ENCODE assay signal across 1 cellular context in the genomic region with DNA sequence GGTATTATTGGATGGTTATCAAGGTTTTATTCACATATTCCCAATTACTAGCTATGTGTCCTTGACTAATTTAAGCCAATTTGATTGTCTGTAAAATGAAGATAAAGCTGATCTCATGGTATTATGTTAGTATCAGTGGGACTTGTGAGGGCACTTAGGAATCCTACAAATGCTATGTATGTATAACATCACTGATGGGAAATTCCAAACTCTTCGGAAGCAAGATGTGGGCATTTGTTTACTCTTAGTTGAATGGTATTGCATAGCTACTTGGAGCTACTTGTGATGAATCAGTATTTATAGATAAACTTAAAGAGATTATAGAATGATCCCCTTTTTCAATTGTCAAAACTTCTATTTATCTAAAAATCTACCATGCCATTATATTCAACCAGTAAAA.
TF ChIP-seq lines count a peak whose summit lies in the region.

No MANE protein-coding gene starts in this region.

TF ChIP-seq in GM23338, 12 proteins besides CTCF, POLR2A, EP300 and RAD21 (continued from another document):
- TF ChIP-seq, protein P1, sequence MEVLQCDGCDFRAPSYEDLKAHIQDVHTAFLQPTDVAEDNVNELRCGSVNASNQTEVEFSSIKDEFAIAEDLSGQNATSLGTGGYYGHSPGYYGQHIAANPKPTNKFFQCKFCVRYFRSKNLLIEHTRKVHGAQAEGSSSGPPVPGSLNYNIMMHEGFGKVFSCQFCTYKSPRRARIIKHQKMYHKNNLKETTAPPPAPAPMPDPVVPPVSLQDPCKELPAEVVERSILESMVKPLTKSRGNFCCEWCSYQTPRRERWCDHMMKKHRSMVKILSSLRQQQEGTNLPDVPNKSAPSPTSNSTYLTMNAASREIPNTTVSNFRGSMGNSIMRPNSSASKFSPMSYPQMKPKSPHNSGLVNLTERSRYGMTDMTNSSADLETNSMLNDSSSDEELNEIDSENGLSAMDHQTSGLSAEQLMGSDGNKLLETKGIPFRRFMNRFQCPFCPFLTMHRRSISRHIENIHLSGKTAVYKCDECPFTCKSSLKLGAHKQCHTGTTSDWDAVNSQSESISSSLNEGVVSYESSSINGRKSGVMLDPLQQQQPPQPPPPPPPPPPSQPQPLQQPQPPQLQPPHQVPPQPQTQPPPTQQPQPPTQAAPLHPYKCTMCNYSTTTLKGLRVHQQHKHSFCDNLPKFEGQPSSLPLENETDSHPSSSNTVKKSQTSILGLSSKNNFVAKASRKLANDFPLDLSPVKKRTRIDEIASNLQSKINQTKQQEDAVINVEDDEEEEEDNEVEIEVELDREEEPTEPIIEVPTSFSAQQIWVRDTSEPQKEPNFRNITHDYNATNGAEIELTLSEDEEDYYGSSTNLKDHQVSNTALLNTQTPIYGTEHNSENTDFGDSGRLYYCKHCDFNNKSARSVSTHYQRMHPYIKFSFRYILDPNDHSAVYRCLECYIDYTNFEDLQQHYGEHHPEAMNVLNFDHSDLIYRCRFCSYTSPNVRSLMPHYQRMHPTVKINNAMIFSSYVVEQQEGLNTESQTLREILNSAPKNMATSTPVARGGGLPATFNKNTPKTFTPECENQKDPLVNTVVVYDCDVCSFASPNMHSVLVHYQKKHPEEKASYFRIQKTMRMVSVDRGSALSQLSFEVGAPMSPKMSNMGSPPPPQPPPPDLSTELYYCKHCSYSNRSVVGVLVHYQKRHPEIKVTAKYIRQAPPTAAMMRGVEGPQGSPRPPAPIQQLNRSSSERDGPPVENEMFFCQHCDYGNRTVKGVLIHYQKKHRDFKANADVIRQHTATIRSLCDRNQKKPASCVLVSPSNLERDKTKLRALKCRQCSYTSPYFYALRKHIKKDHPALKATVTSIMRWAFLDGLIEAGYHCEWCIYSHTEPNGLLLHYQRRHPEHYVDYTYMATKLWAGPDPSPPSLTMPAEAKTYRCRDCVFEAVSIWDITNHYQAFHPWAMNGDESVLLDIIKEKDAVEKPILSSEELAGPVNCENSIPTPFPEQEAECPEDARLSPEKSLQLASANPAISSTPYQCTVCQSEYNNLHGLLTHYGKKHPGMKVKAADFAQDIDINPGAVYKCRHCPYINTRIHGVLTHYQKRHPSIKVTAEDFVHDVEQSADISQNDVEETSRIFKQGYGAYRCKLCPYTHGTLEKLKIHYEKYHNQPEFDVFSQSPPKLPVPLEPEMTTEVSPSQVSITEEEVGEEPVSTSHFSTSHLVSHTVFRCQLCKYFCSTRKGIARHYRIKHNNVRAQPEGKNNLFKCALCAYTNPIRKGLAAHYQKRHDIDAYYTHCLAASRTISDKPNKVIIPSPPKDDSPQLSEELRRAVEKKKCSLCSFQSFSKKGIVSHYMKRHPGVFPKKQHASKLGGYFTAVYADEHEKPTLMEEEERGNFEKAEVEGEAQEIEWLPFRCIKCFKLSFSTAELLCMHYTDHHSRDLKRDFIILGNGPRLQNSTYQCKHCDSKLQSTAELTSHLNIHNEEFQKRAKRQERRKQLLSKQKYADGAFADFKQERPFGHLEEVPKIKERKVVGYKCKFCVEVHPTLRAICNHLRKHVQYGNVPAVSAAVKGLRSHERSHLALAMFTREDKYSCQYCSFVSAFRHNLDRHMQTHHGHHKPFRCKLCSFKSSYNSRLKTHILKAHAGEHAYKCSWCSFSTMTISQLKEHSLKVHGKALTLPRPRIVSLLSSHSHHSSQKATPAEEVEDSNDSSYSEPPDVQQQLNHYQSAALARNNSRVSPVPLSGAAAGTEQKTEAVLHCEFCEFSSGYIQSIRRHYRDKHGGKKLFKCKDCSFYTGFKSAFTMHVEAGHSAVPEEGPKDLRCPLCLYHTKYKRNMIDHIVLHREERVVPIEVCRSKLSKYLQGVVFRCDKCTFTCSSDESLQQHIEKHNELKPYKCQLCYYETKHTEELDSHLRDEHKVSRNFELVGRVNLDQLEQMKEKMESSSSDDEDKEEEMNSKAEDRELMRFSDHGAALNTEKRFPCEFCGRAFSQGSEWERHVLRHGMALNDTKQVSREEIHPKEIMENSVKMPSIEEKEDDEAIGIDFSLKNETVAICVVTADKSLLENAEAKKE (CRISPR knock-in tag; IDR thresholded peaks at IDR 0.05): no peak
TF ChIP-seq in GM23338: peak in this region for 0.
